Comparison of ENCODE assay signal across 9 cellular contexts in genomic region chr11:47378011-47378835, GRCh38. TPM values are rescaled to one million over a fixed set of nuclear protein-coding genes. Genes with fewer than 3 reads are reported as not detected.
A peak's percentile ranks its signal among the peaks of the same experiment; 100 is the strongest.
DNase-seq lines count a peak whose midpoint lies in the region; ATAC-seq and TF ChIP-seq lines count a peak whose summit lies in the region.
"Had no signal": no experiment of that assay in that cellular context is flagged by ENCODE, and none has a peak within 500 bp of the region (broad histone marks: within the 10 kb centered on the region; RNA-seq: fewer than 3 reads in every experiment).

Gene SPI1 (minus strand): TSS chr11:47378547. CDS start chr11:47378353, 194 bp downstream.

- no peaks in the 10 kb centered on the region for H3K79me2 ChIP-seq in mammary epithelial cell (ENCODE audit: insufficient read depth, low read length)

- peak in 1 of 2 donors; percentile 28 for DNase-seq in breast epithelium (ENCODE audit: low spot score in 2 of 2)
- DNase-seq in mammary epithelial cell = no peak
- DNase-seq in retina = no peak
- no peak for DNase-seq in NCI-H446 (lab: John Stamatoyannopoulos, UW)
- no peak for DNase-seq in HEK293T (ENCODE audit: extremely low spot score)

- no peak for TF ChIP-seq POLR2A in breast epithelium (IDR thresholded peaks at IDR 0.05)

- TF ChIP-seq CTCF in breast epithelium (IDR thresholded peaks at IDR 0.05) (no peak), mammary epithelial cell (conservative IDR thresholded peaks at IDR 0.05 in 1 of 2, IDR thresholded peaks at IDR 0.05 in 1 of 2; ENCODE audit: extremely low read depth in 1 of 2, insufficient read depth in 1 of 2, low read depth in 1 of 2, low read length in 2 of 2) (no peak)

- POLR2A ChIA-PET in HEK293T (lab: Yijun Ruan, JAX) = interaction anchor here (1.8 kb wide), 1 partner anchor 29 kb away, joined by 3 read pairs; no protein-coding TSS in a partner anchor

- H3K27ac Mint-ChIP-seq in activated T-helper 17 cell treated with anti-CD3 and anti-CD28 coated beads, Interleukin-2, amount 50 U/mL, for 72 hours = peak within 1 kb of the TSS; percentile 45

- dilution Hi-C loops in mammary epithelial cell (cut with HindIII; ENCODE audit: low sequenced_read_pairs) = loop anchor here (10.0 kb wide), 1 partner anchor 197 kb away; the partner anchor contains the start of genes KBTBD4 and NDUFS3

- H3K9me3 Mint-ChIP-seq in activated T-helper 17 cell treated with anti-CD3 and anti-CD28 coated beads, Interleukin-2, amount 50 U/mL, for 72 hours = no peaks in the 10 kb centered on the region

- in situ Hi-C loops in mammary epithelial cell (cut with MboI; ENCODE audit: low sequenced_read_pairs in 2 of 2) = no loop called here

- no peaks in the 10 kb centered on the region for H3K27me3 Mint-ChIP-seq in activated T-helper 17 cell treated with anti-CD3 and anti-CD28 coated beads, Interleukin-2, amount 50 U/mL, for 72 hours

- ATAC-seq in HG03196 (IDR thresholded peaks at IDR 0.05; ENCODE audit: unreplicated experiment) = peak; percentile 77
- no peak for ATAC-seq in activated T-helper 17 cell treated with anti-CD3 and anti-CD28 coated beads, Interleukin-2, amount 50 U/mL, for 72 hours (replicated peaks)

- intact Hi-C loops in breast epithelium (cut with DNase I; ENCODE audit: low total_unique reads) = no loop called here
- intact Hi-C loops in mammary epithelial cell (cut with micrococcal nuclease) = no loop called here

- H3K9ac ChIP-seq in mammary epithelial cell (ENCODE audit: insufficient read depth, low read length) = no peak within 1 kb of the TSS

- no peak within 1 kb of the TSS for H2AFZ ChIP-seq in mammary epithelial cell (ENCODE audit: low read depth, low read length)

- CTCF ChIA-PET in mammary epithelial cell (lab: Charles Lee; ENCODE audit: low non-redundant PET) (interaction anchor here (0.6 kb wide), 1 partner anchor 29 kb away, joined by 3 read pairs; no protein-coding TSS in a partner anchor), HEK293T (lab: Yijun Ruan, JAX) (no interaction called here)

- H3K36me3 Mint-ChIP-seq in activated T-helper 17 cell treated with anti-CD3 and anti-CD28 coated beads, Interleukin-2, amount 50 U/mL, for 72 hours (ENCODE audit: low read depth) = no peaks in the 10 kb centered on the region

- H3K27me3 ChIP-seq in breast epithelium (no peaks in the 10 kb centered on the region), mammary epithelial cell (ENCODE audit: insufficient read depth, low read length) (no peaks in the 10 kb centered on the region), muscle layer of duodenum (ENCODE audit: low read depth, low read length) (no peaks in the 10 kb centered on the region)

- H3K4me3 Mint-ChIP-seq in activated T-helper 17 cell treated with anti-CD3 and anti-CD28 coated beads, Interleukin-2, amount 50 U/mL, for 72 hours = no peak within 1 kb of the TSS

- no peaks in the 10 kb centered on the region for H3K9me3 ChIP-seq in breast epithelium
- H3K9me3 ChIP-seq in mammary epithelial cell (replicated peaks; ENCODE audit: insufficient read depth, low read length) = no peaks in the 10 kb centered on the region
- H3K9me3 ChIP-seq in muscle layer of duodenum (ENCODE audit: control insufficient read depth in 1 of 2, low read length in 2 of 2) = no peaks in the 10 kb centered on the region

- H3K27ac ChIP-seq in breast epithelium (no peak within 1 kb of the TSS), mammary epithelial cell (ENCODE audit: insufficient read depth, low read depth, low read length) (no peak within 1 kb of the TSS), muscle layer of duodenum (ENCODE audit: low read length) (peak within 1 kb of the TSS; percentile 77)
- H3K27ac ChIP-seq: VCaP had no signal

- H3K4me2 ChIP-seq in mammary epithelial cell (ENCODE audit: insufficient read depth, low read depth, low read length) = no peak within 1 kb of the TSS

- H3K4me3 ChIP-seq in breast epithelium (peak within 1 kb of the TSS; percentile 24 to 51 (median 44)), mammary epithelial cell (replicated peaks in 1 of 3; ENCODE audit: insufficient read depth in 1 of 3, low read depth in 2 of 3, low read length in 3 of 3) (no peak within 1 kb of the TSS), muscle layer of duodenum (ENCODE audit: low read depth in 1 of 2, low read length in 2 of 2) (peak within 1 kb of the TSS; percentile 50 to 55)

- no peaks in the 10 kb centered on the region for H3K4me1 Mint-ChIP-seq in activated T-helper 17 cell treated with anti-CD3 and anti-CD28 coated beads, Interleukin-2, amount 50 U/mL, for 72 hours

- 94% methylated on average over 11 of the region's 31 CpGs for WGBS in mammary epithelial cell (ENCODE audit: low coverage, missing lambda C conversion rate)

- H3K36me3 ChIP-seq in breast epithelium (no peaks in the 10 kb centered on the region), mammary epithelial cell (ENCODE audit: insufficient read depth, low read length) (no peaks in the 10 kb centered on the region), muscle layer of duodenum (ENCODE audit: control insufficient read depth in 1 of 2, insufficient read depth in 2 of 2, low read length in 2 of 2) (no peaks in the 10 kb centered on the region)

- no TSS peak for BruUV-seq in mammary epithelial cell (replicated peaks; lab: Mats Ljungman, UMichigan)

- H4K20me1 ChIP-seq in mammary epithelial cell (ENCODE audit: insufficient read depth, low read length) = no peaks in the 10 kb centered on the region

- H3K4me1 ChIP-seq in breast epithelium (no peaks in the 10 kb centered on the region), mammary epithelial cell (ENCODE audit: insufficient read depth, low read length) (peaks cover 9% of the 10 kb centered on the region), muscle layer of duodenum (ENCODE audit: control insufficient read depth in 1 of 2, insufficient read depth in 2 of 2, low read length in 2 of 2) (no peaks in the 10 kb centered on the region)

TF ChIP-seq in HEK293T, 16 proteins besides CTCF, POLR2A, EP300 and RAD21:
- TF ChIP-seq SUZ12 (IDR thresholded peaks at IDR 0.05) (no peak), ARNT (IDR thresholded peaks at IDR 0.05) (no peak), PKNOX1 (IDR thresholded peaks at IDR 0.05) (no peak), FOXM1 (IDR thresholded peaks at IDR 0.05; ENCODE audit: borderline replicate concordance) (no peak), NFRKB (IDR thresholded peaks at IDR 0.05) (no peak), FOXK2 (IDR thresholded peaks at IDR 0.05) (no peak), LEF1 (IDR thresholded peaks at IDR 0.05; ENCODE audit: borderline replicate concordance) (no peak), CTBP1 (IDR thresholded peaks at IDR 0.05; ENCODE audit: borderline replicate concordance) (no peak), HDGF (IDR thresholded peaks at IDR 0.05; ENCODE audit: borderline replicate concordance) (no peak), FOXA1 (IDR thresholded peaks at IDR 0.05) (no peak), SP1 (IDR thresholded peaks at IDR 0.05) (no peak), ZNF384 (IDR thresholded peaks at IDR 0.05) (no peak), L3MBTL2 (conservative IDR thresholded peaks at IDR 0.05) (no peak), ELF4 (IDR thresholded peaks at IDR 0.05) (no peak), BHLHE40 (IDR thresholded peaks at IDR 0.05; ENCODE audit: borderline replicate concordance) (no peak), TARDBP (IDR thresholded peaks at IDR 0.05) (no peak)

RNA-seq across cellular contexts. Expression of gene SPI1, which starts in this region (rescaled TPM):
- total RNA-seq in breast epithelium (10 to 100 TPM; 12.5 to 34.9 (median 15.2) TPM), mammary epithelial cell (not detected)
- not detected for polyA plus RNA-seq in mammary epithelial cell
- polyA minus RNA-seq in mammary epithelial cell = not detected
- under 1 TPM in 1 of 2 donors, not detected in 1; 0.21 TPM for total RNA-seq in activated T-helper 17 cell treated with anti-CD3 and anti-CD28 coated beads, Interleukin-2, amount 50 U/mL, for 72 hours

Comparison
In these comparisons a context has a peak if more than half of its experiments do, and no peak if none do; other contexts are left out.
1. RNA of gene SPI1 (total RNA-seq): 12.5 to 34.9 TPM in breast epithelium; 0.21 TPM in activated T-helper 17 cell treated with anti-CD3 and anti-CD28 coated beads, Interleukin-2, amount 50 U/mL, for 72 hours and not detected in mammary epithelial cell; every median in the first group is over 10 times any median in the second.
2. H3K4me3 ChIP-seq: peak in breast epithelium (3 of 3) and muscle layer of duodenum (2 of 2); none in mammary epithelial cell (0 of 3).